17 cellular contexts compared by ENCODE assay signal in the genomic region with DNA sequence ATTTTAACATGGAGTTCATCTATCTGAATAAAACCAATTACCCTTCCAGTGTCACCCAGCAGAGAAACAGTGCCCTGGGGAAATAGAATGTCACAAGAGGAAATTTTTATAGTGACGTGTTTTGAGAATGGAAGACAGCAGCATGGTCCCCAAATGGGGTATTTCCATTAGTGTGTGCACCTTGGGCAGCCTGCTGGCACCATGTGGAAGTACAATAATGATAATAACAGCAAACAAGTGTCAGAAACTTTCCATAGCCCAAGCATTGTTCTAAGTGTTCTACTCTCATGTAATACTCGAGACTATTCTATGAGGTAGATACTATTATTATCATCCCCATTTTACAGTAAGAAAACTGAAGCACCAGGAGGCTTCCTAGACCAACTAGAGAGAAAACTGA. TPM values are rescaled to one million over a fixed set of nuclear protein-coding genes. Genes with fewer than 3 reads are reported as not detected.
DNase-seq lines count a peak whose midpoint lies in the region; ATAC-seq and TF ChIP-seq lines count a peak whose summit lies in the region.
"Had no signal": no experiment of that assay in that cellular context is flagged by ENCODE, and none has a peak within 500 bp of the region (broad histone marks: within the 10 kb centered on the region; RNA-seq: fewer than 3 reads in every experiment).

No MANE protein-coding gene starts in this region.

- H3K36me3 Mint-ChIP-seq in MCF 10A (ENCODE audit: insufficient read depth, unreplicated experiment), result no peaks in the 10 kb centered on the region
- no peaks in the 10 kb centered on the region for H3K36me3 Mint-ChIP-seq in activated T-cell treated with anti-CD3 and anti-CD28 coated beads, Interleukin-2, amount 50 U/mL, for 4 hours (ENCODE audit: insufficient read depth)
- H3K36me3 Mint-ChIP-seq: stimulated activated naive B cell treated with anti-CD40 and anti-IgM and Interleukin-4, amounts not matched to agents 10 μg/mL and 1 μg/mL and 100 μg/mL, for 72 hours had no signal

- DNase-seq in mammary epithelial cell (no peak), MCF 10A (ENCODE audit: unreplicated experiment) (no peak), RPMI7951 (ENCODE audit: low read depth) (peak; percentile 56), fibroblast of mammary gland (ENCODE audit: low read depth) (no peak), T-helper 1 cell (no peak)
- DNase-seq in activated T-cell treated with anti-CD3 and anti-CD28 coated beads, Interleukin-2, amount 50 U/mL, for 4 hours, result no peak
- DNase-seq in activated effector memory CD4-positive, alpha-beta T cell treated with anti-CD3 and anti-CD28 coated beads, Interleukin-2, amount 50 U/mL, for 16 hours, result no peak
- DNase-seq: activated CD4-positive, alpha-beta T cell treated with anti-CD3 and anti-CD28 coated beads, Interleukin-2, amount 10 ng/mL, durations not matched to agents 7 days and 5 days; activated T-cell treated with anti-CD3 and anti-CD28 coated beads, Interleukin-2, amount 50 U/mL, for 24 hours; adrenal gland; cortex of kidney; Karpas-422; NCI-H1694 treated with DMSO at 0.1 percent for 48 hours; RPMI8226; stimulated activated naive B cell treated with anti-CD40 and anti-IgM and Interleukin-4, amounts not matched to agents 10 μg/mL and 1 μg/mL and 100 μg/mL, for 72 hours had no signal

- H3K4me1 Mint-ChIP-seq in MCF 10A (ENCODE audit: insufficient read depth, unreplicated experiment), result no peaks in the 10 kb centered on the region
- no peaks in the 10 kb centered on the region for H3K4me1 Mint-ChIP-seq in activated T-cell treated with anti-CD3 and anti-CD28 coated beads, Interleukin-2, amount 50 U/mL, for 4 hours (ENCODE audit: low read depth)
- H3K4me1 Mint-ChIP-seq: activated CD4-positive, alpha-beta T cell treated with anti-CD3 and anti-CD28 coated beads, Interleukin-2, amount 10 ng/mL, durations not matched to agents 7 days and 5 days had no signal

- H3K4me3 Mint-ChIP-seq in MCF 10A (ENCODE audit: unreplicated experiment), result no peak overlapping the region
- no peak overlapping the region for H3K4me3 Mint-ChIP-seq in activated T-cell treated with anti-CD3 and anti-CD28 coated beads, Interleukin-2, amount 50 U/mL, for 4 hours
- H3K4me3 Mint-ChIP-seq: activated CD4-positive, alpha-beta T cell treated with anti-CD3 and anti-CD28 coated beads, Interleukin-2, amount 10 ng/mL, durations not matched to agents 7 days and 5 days; activated T-cell treated with anti-CD3 and anti-CD28 coated beads, Interleukin-2, amount 50 U/mL, for 24 hours; stimulated activated naive B cell treated with anti-CD40 and anti-IgM and Interleukin-4, amounts not matched to agents 10 μg/mL and 1 μg/mL and 100 μg/mL, for 72 hours had no signal

- H3K4me1 ChIP-seq in mammary epithelial cell (ENCODE audit: insufficient read depth, low read length), result peaks cover 26% of the 10 kb centered on the region
- H3K4me1 ChIP-seq: adrenal gland had no signal

- in situ Hi-C loops in mammary epithelial cell (cut with MboI; ENCODE audit: low sequenced_read_pairs in 2 of 2), result loop anchor here in 1 of 2 donors (10.0 kb wide), 1 partner anchor 92 kb away; no protein-coding TSS in a partner anchor

- H3K4me3 ChIP-seq in mammary epithelial cell (replicated peaks in 1 of 3; ENCODE audit: insufficient read depth in 1 of 3, low read depth in 2 of 3, low read length in 3 of 3) (peak overlapping the region in 1 of 3 experiments; percentile 69), fibroblast of mammary gland (ENCODE audit: control insufficient read depth, low read depth, low read length) (no peak overlapping the region)
- H3K4me3 ChIP-seq: adrenal gland, lung had no signal

- intact Hi-C loops in mammary epithelial cell (cut with micrococcal nuclease) (no loop called here), MCF 10A (cut with micrococcal nuclease) (no loop called here)

- no peaks in the 10 kb centered on the region for H3K9me3 ChIP-seq in mammary epithelial cell (replicated peaks; ENCODE audit: insufficient read depth, low read length)
- H3K9me3 ChIP-seq: adrenal gland had no signal

- no TSS peak for BruUV-seq in mammary epithelial cell (replicated peaks; lab: Mats Ljungman, UMichigan)
- BruUV-seq in MCF 10A (replicated peaks; lab: Mats Ljungman, UMichigan), result no TSS peak

- no peaks in the 10 kb centered on the region for H3K9me3 Mint-ChIP-seq in MCF 10A (ENCODE audit: unreplicated experiment)
- H3K9me3 Mint-ChIP-seq in activated T-cell treated with anti-CD3 and anti-CD28 coated beads, Interleukin-2, amount 50 U/mL, for 4 hours, result no peaks in the 10 kb centered on the region
- H3K9me3 Mint-ChIP-seq: activated CD4-positive, alpha-beta T cell treated with anti-CD3 and anti-CD28 coated beads, Interleukin-2, amount 10 ng/mL, durations not matched to agents 7 days and 5 days; stimulated activated naive B cell treated with anti-CD40 and anti-IgM and Interleukin-4, amounts not matched to agents 10 μg/mL and 1 μg/mL and 100 μg/mL, for 72 hours had no signal

- CTCF ChIA-PET in mammary epithelial cell (lab: Charles Lee; ENCODE audit: low non-redundant PET) (no interaction called here), MCF 10A (lab: Yijun Ruan, JAX) (no interaction called here)

- TF ChIP-seq CTCF in mammary epithelial cell (conservative IDR thresholded peaks at IDR 0.05 in 1 of 2, IDR thresholded peaks at IDR 0.05 in 1 of 2; ENCODE audit: extremely low read depth in 1 of 2, insufficient read depth in 1 of 2, low read depth in 1 of 2, low read length in 2 of 2) (peak; percentile 38 to 44), MCF 10A (IDR thresholded peaks at IDR 0.05; ENCODE audit: unreplicated experiment) (no peak), fibroblast of mammary gland (conservative IDR thresholded peaks at IDR 0.05; ENCODE audit: control insufficient read depth, insufficient read depth, low read depth, low read length) (peak; percentile 5)

- H3K27ac ChIP-seq in mammary epithelial cell (ENCODE audit: insufficient read depth, low read depth, low read length), result no peak overlapping the region
- peak overlapping the region; percentile 95 for H3K27ac ChIP-seq in temporal lobe (ENCODE audit: low read depth, low read length)
- H3K27ac ChIP-seq: adrenal gland had no signal

- ATAC-seq in activated T-cell treated with anti-CD3 and anti-CD28 coated beads, Interleukin-2, amount 50 U/mL, for 4 hours, result no peak

- H4K20me1 ChIP-seq in mammary epithelial cell (ENCODE audit: insufficient read depth, low read length), result no peaks in the 10 kb centered on the region

- POLR2A ChIA-PET in MCF 10A (lab: Yijun Ruan, JAX), result no interaction called here

- H3K27me3 Mint-ChIP-seq in MCF 10A (ENCODE audit: insufficient read depth, unreplicated experiment), result peaks cover 27% of the 10 kb centered on the region
- peaks cover 22% of the 10 kb centered on the region for H3K27me3 Mint-ChIP-seq in activated T-cell treated with anti-CD3 and anti-CD28 coated beads, Interleukin-2, amount 50 U/mL, for 4 hours (ENCODE audit: low read depth)

- H3K9ac ChIP-seq in mammary epithelial cell (ENCODE audit: insufficient read depth, low read length), result no peak overlapping the region

- no peak overlapping the region for H3K27ac Mint-ChIP-seq in MCF 10A (ENCODE audit: low read depth, unreplicated experiment)
- H3K27ac Mint-ChIP-seq: activated CD4-positive, alpha-beta T cell treated with anti-CD3 and anti-CD28 coated beads, Interleukin-2, amount 10 ng/mL, durations not matched to agents 7 days and 5 days; activated T-cell treated with anti-CD3 and anti-CD28 coated beads, Interleukin-2, amount 50 U/mL, for 24 hours; stimulated activated naive B cell treated with anti-CD40 and anti-IgM and Interleukin-4, amounts not matched to agents 10 μg/mL and 1 μg/mL and 100 μg/mL, for 72 hours had no signal

- 67% methylated on average over 2 of the region's 2 CpGs for WGBS in mammary epithelial cell (ENCODE audit: low coverage, missing lambda C conversion rate)

- H2AFZ ChIP-seq in mammary epithelial cell (ENCODE audit: low read depth, low read length), result no peak overlapping the region

- peaks cover 50% of the 10 kb centered on the region for H3K79me2 ChIP-seq in mammary epithelial cell (ENCODE audit: insufficient read depth, low read length)

- no peaks in the 10 kb centered on the region for H3K27me3 ChIP-seq in mammary epithelial cell (ENCODE audit: insufficient read depth, low read length)

- H3K36me3 ChIP-seq in mammary epithelial cell (ENCODE audit: insufficient read depth, low read length), result no peaks in the 10 kb centered on the region
- H3K36me3 ChIP-seq: adrenal gland had no signal

- dilution Hi-C loops in mammary epithelial cell (cut with HindIII; ENCODE audit: low sequenced_read_pairs), result loop anchor here (10.0 kb wide), 1 partner anchor 92 kb away; no protein-coding TSS in a partner anchor

- peak overlapping the region; percentile 83 for H3K4me2 ChIP-seq in mammary epithelial cell (ENCODE audit: insufficient read depth, low read depth, low read length)

RNA-seq across cellular contexts. Expression of gene PDE1C, which starts 2.2 kb away (rescaled TPM):
- total RNA-seq in mammary epithelial cell (100 to 1,000 TPM in 1 of 2 donors, 10 to 100 TPM in 1; 35.8 to 109 TPM), MCF 10A (2022) (0.14 and 0.27 TPM in 2 replicates), temporal lobe (21.1 TPM)
- polyA plus RNA-seq in mammary epithelial cell, result 8.0 TPM
- 112 TPM for polyA minus RNA-seq in mammary epithelial cell
- 17.5 and 19.1 TPM in 2 replicates for total RNA-seq in RPMI7951 (2014; rRNA removed; shearing (Covaris generic))
- total RNA-seq in activated T-cell treated with anti-CD3 and anti-CD28 coated beads, Interleukin-2, amount 50 U/mL, for 4 hours, result not detected
- total RNA-seq: activated CD4-positive, alpha-beta T cell treated with anti-CD3 and anti-CD28 coated beads, Interleukin-2, amount 10 ng/mL, durations not matched to agents 7 days and 5 days had no signal

Comparison
In these comparisons a context has a peak if more than half of its experiments do, and no peak if none do; other contexts are left out.
1. RNA of gene PDE1C, which starts 2.2 kb away (total RNA-seq): 35.8 to 109 TPM in mammary epithelial cell, 21.1 TPM in temporal lobe (single experiment) and 17.5 to 19.1 TPM in RPMI7951; 0.14 to 0.27 TPM in MCF 10A and not detected in activated T-cell treated with anti-CD3 and anti-CD28 coated beads, Interleukin-2, amount 50 U/mL, for 4 hours; every median in the first group is over 10 times any median in the second.